Comparison of ENCODE assay signal across 2 cellular contexts in genomic region chr3:194167480-194167862, GRCh38.
TF ChIP-seq lines count a peak whose summit lies in the region.

No MANE protein-coding gene starts in this region.

TF ChIP-seq in HCT116, 20 proteins besides CTCF, POLR2A, EP300 and RAD21:
- TF ChIP-seq ELF1 (IDR thresholded peaks at IDR 0.05; ENCODE audit: borderline replicate concordance, low read depth) (no peak), REST (IDR thresholded peaks at IDR 0.05; ENCODE audit: low read depth) (no peak), POLR2AphosphoS5 (IDR thresholded peaks at IDR 0.05; ENCODE audit: low read depth, low read length) (no peak), YY1 (IDR thresholded peaks at IDR 0.05; ENCODE audit: extremely low read depth, insufficient replicate concordance, low read depth, low read length) (no peak), SRF (IDR thresholded peaks at IDR 0.05; ENCODE audit: low read depth) (no peak), ZBTB33 (IDR thresholded peaks at IDR 0.05; ENCODE audit: extremely low read depth, insufficient replicate concordance, low read length) (no peak), EZH2 (IDR thresholded peaks at IDR 0.05) (no peak), ZNF274 (IDR thresholded peaks at IDR 0.05; ENCODE audit: low read depth, low read length) (no peak), ATF3 (IDR thresholded peaks at IDR 0.05) (no peak), FOSL1 (IDR thresholded peaks at IDR 0.05; ENCODE audit: low read depth) (no peak), CEBPB (IDR thresholded peaks at IDR 0.05; ENCODE audit: low read depth) (no peak), JUND (IDR thresholded peaks at IDR 0.05) (no peak), ZFX (IDR thresholded peaks at IDR 0.05) (no peak)

TF ChIP-seq in H1, 55 proteins besides CTCF, POLR2A, EP300 and RAD21:
- TF ChIP-seq HDAC6 (IDR thresholded peaks at IDR 0.05; ENCODE audit: low read depth, low read length) = no peak
TF ChIP-seq in H1: peak in this region for 0.
